In genomic region chr11:57566564-57567209, GRCh38 we compare ENCODE assay signal across 9 cellular contexts. TPM values are rescaled to one million over a fixed set of nuclear protein-coding genes. Genes with fewer than 3 reads are reported as not detected.
DNase-seq lines count a peak whose midpoint lies in the region; ATAC-seq lines count a peak whose summit lies in the region.
"Had no signal": no experiment of that assay in that cellular context is flagged by ENCODE, and none has a peak within 500 bp of the region (broad histone marks: within the 10 kb centered on the region; RNA-seq: fewer than 3 reads in every experiment).

No MANE protein-coding gene starts in this region.

- intact Hi-C loops in activated T-helper 1 cell treated with anti-CD3 and anti-CD28 coated beads, Interleukin-12 subunit alpha, Interleukin-12 subunit beta, Interleukin-2, Interleukin-4 antibody, amounts not matched to agents 30 ng/mL and 10 ng/mL and 1 ng/mL, durations not matched to agents 14 hours and 24 hours and 36 hours (cut with micrococcal nuclease), result loop anchor here (1.0 to 5.0 kb wide), 4 partner anchors 36 to 1011 kb away; partner anchors contain the start of genes LPXN, TIMM10 and ZFP91

- H3K4me3 Mint-ChIP-seq in activated T-helper 1 cell treated with anti-CD3 and anti-CD28 coated beads, Interleukin-12 subunit alpha, Interleukin-12 subunit beta, Interleukin-2, Interleukin-4 antibody, amounts not matched to agents 30 ng/mL and 10 ng/mL and 1 ng/mL, durations not matched to agents 14 hours and 24 hours and 36 hours, result peak overlapping the region; percentile 99

- no peaks in the 10 kb centered on the region for H3K9me3 Mint-ChIP-seq in activated T-helper 1 cell treated with anti-CD3 and anti-CD28 coated beads, Interleukin-12 subunit alpha, Interleukin-12 subunit beta, Interleukin-2, Interleukin-4 antibody, amounts not matched to agents 30 ng/mL and 10 ng/mL and 1 ng/mL, durations not matched to agents 14 hours and 24 hours and 36 hours

- H3K9ac ChIP-seq in iPS-18a (ENCODE audit: low read length), result peak overlapping the region; percentile 44

- peaks cover 14% of the 10 kb centered on the region for H3K4me1 ChIP-seq in iPS-18a (ENCODE audit: control insufficient read depth, low read depth, low read length)

- ATAC-seq in stimulated activated naive CD8-positive, alpha-beta T cell treated with anti-CD3 and anti-CD28 coated beads, Interleukin-15, Interleukin-2, amounts not matched to agents 100 U/mL and 50 U/mL, for 24 hours, result no peak
- ATAC-seq in GM19035 (IDR thresholded peaks at IDR 0.05; ENCODE audit: unreplicated experiment) (no peak), GM21723 (IDR thresholded peaks at IDR 0.05; ENCODE audit: unreplicated experiment) (no peak)

- no peaks in the 10 kb centered on the region for H3K9me3 ChIP-seq in iPS-18a (ENCODE audit: control insufficient read depth, low read depth, low read length)

- H3K27me3 Mint-ChIP-seq in activated T-helper 1 cell treated with anti-CD3 and anti-CD28 coated beads, Interleukin-12 subunit alpha, Interleukin-12 subunit beta, Interleukin-2, Interleukin-4 antibody, amounts not matched to agents 30 ng/mL and 10 ng/mL and 1 ng/mL, durations not matched to agents 14 hours and 24 hours and 36 hours (ENCODE audit: insufficient read depth), result no peaks in the 10 kb centered on the region

- DNase-seq in NCI-H510A treated with DMSO at 0.1 percent for 48 hours (lab: John Stamatoyannopoulos, UW) (peak; percentile 0), NCI-H510A (lab: John Stamatoyannopoulos, UW) (no peak), OCI-M2 (lab: John Stamatoyannopoulos, UW; ENCODE audit: unreplicated experiment) (no peak)
- no peak for DNase-seq in activated T-helper 1 cell treated with anti-CD3 and anti-CD28 coated beads, Interleukin-12 subunit alpha, Interleukin-12 subunit beta, Interleukin-2, Interleukin-4 antibody, amounts not matched to agents 30 ng/mL and 10 ng/mL and 1 ng/mL, durations not matched to agents 14 hours and 24 hours and 36 hours (ENCODE audit: low spot score)
- DNase-seq in stimulated activated naive CD8-positive, alpha-beta T cell treated with anti-CD3 and anti-CD28 coated beads, Interleukin-15, Interleukin-2, amounts not matched to agents 100 U/mL and 50 U/mL, for 24 hours, result peak; percentile 20

- peak overlapping the region; percentile 75 for H3K4me3 ChIP-seq in iPS-18a (ENCODE audit: low read length)

- H3K27ac Mint-ChIP-seq in activated T-helper 1 cell treated with anti-CD3 and anti-CD28 coated beads, Interleukin-12 subunit alpha, Interleukin-12 subunit beta, Interleukin-2, Interleukin-4 antibody, amounts not matched to agents 30 ng/mL and 10 ng/mL and 1 ng/mL, durations not matched to agents 14 hours and 24 hours and 36 hours, result peak overlapping the region; percentile 85

- H3K27me3 ChIP-seq in iPS-18a (ENCODE audit: control insufficient read depth, insufficient read depth, low read length), result no peaks in the 10 kb centered on the region

- no peak overlapping the region for H3K27ac ChIP-seq in iPS-18a (ENCODE audit: low read length)
- H3K27ac ChIP-seq: 22Rv1 had no signal

- H3K36me3 Mint-ChIP-seq in activated T-helper 1 cell treated with anti-CD3 and anti-CD28 coated beads, Interleukin-12 subunit alpha, Interleukin-12 subunit beta, Interleukin-2, Interleukin-4 antibody, amounts not matched to agents 30 ng/mL and 10 ng/mL and 1 ng/mL, durations not matched to agents 14 hours and 24 hours and 36 hours (ENCODE audit: low read depth), result peaks cover 24% of the 10 kb centered on the region

- H3K36me3 ChIP-seq in iPS-18a (ENCODE audit: control insufficient read depth, low read depth, low read length), result no peaks in the 10 kb centered on the region

- H3K4me1 Mint-ChIP-seq in activated T-helper 1 cell treated with anti-CD3 and anti-CD28 coated beads, Interleukin-12 subunit alpha, Interleukin-12 subunit beta, Interleukin-2, Interleukin-4 antibody, amounts not matched to agents 30 ng/mL and 10 ng/mL and 1 ng/mL, durations not matched to agents 14 hours and 24 hours and 36 hours (ENCODE audit: low read depth), result peaks cover 50% of the 10 kb centered on the region

RNA-seq across cellular contexts. Expression of gene UBE2L6, which starts 0.8 kb away (rescaled TPM):
- 155 and 163 TPM in 2 replicates for total RNA-seq in activated T-helper 1 cell treated with anti-CD3 and anti-CD28 coated beads, Interleukin-12 subunit alpha, Interleukin-12 subunit beta, Interleukin-2, Interleukin-4 antibody, amounts not matched to agents 30 ng/mL and 10 ng/mL and 1 ng/mL, durations not matched to agents 14 hours and 24 hours and 36 hours

RNA-seq across cellular contexts. Expression of gene SMTNL1, which starts 29.3 kb away (rescaled TPM):
- not detected in 2 replicates for total RNA-seq in activated T-helper 1 cell treated with anti-CD3 and anti-CD28 coated beads, Interleukin-12 subunit alpha, Interleukin-12 subunit beta, Interleukin-2, Interleukin-4 antibody, amounts not matched to agents 30 ng/mL and 10 ng/mL and 1 ng/mL, durations not matched to agents 14 hours and 24 hours and 36 hours

RNA-seq across cellular contexts. Expression of gene SERPING1, which starts 30.8 kb away (rescaled TPM):
- not detected in 2 replicates for total RNA-seq in activated T-helper 1 cell treated with anti-CD3 and anti-CD28 coated beads, Interleukin-12 subunit alpha, Interleukin-12 subunit beta, Interleukin-2, Interleukin-4 antibody, amounts not matched to agents 30 ng/mL and 10 ng/mL and 1 ng/mL, durations not matched to agents 14 hours and 24 hours and 36 hours

RNA-seq across cellular contexts. Expression of gene TIMM10, which starts 36.1 kb away (rescaled TPM):
- 98.2 and 99.6 TPM in 2 replicates for total RNA-seq in activated T-helper 1 cell treated with anti-CD3 and anti-CD28 coated beads, Interleukin-12 subunit alpha, Interleukin-12 subunit beta, Interleukin-2, Interleukin-4 antibody, amounts not matched to agents 30 ng/mL and 10 ng/mL and 1 ng/mL, durations not matched to agents 14 hours and 24 hours and 36 hours

RNA-seq across cellular contexts. Expression of gene SLC43A1, which starts 51.2 kb away (rescaled TPM):
- 29.1 and 30.3 TPM in 2 replicates for total RNA-seq in activated T-helper 1 cell treated with anti-CD3 and anti-CD28 coated beads, Interleukin-12 subunit alpha, Interleukin-12 subunit beta, Interleukin-2, Interleukin-4 antibody, amounts not matched to agents 30 ng/mL and 10 ng/mL and 1 ng/mL, durations not matched to agents 14 hours and 24 hours and 36 hours

Comparison
In these comparisons a context has a peak if more than half of its experiments do, and no peak if none do; other contexts are left out.
1. DNase-seq: peak in NCI-H510A treated with DMSO at 0.1 percent for 48 hours (single experiment) and stimulated activated naive CD8-positive, alpha-beta T cell treated with anti-CD3 and anti-CD28 coated beads, Interleukin-15, Interleukin-2, amounts not matched to agents 100 U/mL and 50 U/mL, for 24 hours (single experiment); none in NCI-H510A (single experiment), activated T-helper 1 cell treated with anti-CD3 and anti-CD28 coated beads, Interleukin-12 subunit alpha, Interleukin-12 subunit beta, Interleukin-2, Interleukin-4 antibody, amounts not matched to agents 30 ng/mL and 10 ng/mL and 1 ng/mL, durations not matched to agents 14 hours and 24 hours and 36 hours (single experiment) and OCI-M2 (single experiment).